In the genomic region with DNA sequence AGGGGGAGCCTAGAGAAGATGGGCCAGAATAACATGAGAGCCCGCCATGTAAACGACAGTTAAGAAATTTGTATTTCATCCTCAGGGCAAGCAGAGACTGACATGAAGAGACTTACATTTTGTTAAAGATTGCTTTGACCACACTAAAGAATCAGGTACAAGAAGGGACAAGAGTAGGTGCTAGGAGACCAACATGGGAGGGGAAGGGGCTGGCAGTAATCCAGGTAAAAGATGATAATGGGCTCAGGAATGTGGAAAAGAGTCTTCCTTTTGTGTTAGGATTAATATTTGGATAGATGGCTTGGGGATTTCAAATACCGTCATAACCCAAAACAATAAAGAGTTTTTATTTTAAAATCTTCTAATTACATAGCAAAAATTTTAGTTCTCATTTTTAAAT, we compare ENCODE assay signal across 24 cellular contexts.
DNase-seq lines count a peak whose midpoint lies in the region; ATAC-seq and TF ChIP-seq lines count a peak whose summit lies in the region.
"Had no signal": no experiment of that assay in that cellular context is flagged by ENCODE, and none has a peak within 500 bp of the region (broad histone marks: within the 10 kb centered on the region; RNA-seq: fewer than 3 reads in every experiment).

No MANE protein-coding gene starts in this region.

- TF ChIP-seq CTCF in MCF 10A (IDR thresholded peaks at IDR 0.05; ENCODE audit: unreplicated experiment) (no peak), breast epithelium (IDR thresholded peaks at IDR 0.05) (no peak), epithelial cell of esophagus (IDR thresholded peaks at IDR 0.05; ENCODE audit: insufficient read depth, low read depth, low read length, missing control alignments) (no peak), neural crest cell (conservative IDR thresholded peaks at IDR 0.05) (no peak)

- H3K36me3 ChIP-seq in breast epithelium (no peaks in the 10 kb centered on the region), MG63 (no peaks in the 10 kb centered on the region)

- BruUV-seq in MCF 10A (replicated peaks; lab: Mats Ljungman, UMichigan), result no TSS peak

- CTCF ChIA-PET in MCF 10A (lab: Yijun Ruan, JAX), result interaction anchor here (0.5 kb wide), 1 partner anchor 19 kb away, joined by 3 read pairs; no protein-coding TSS in a partner anchor

- no peak for TF ChIP-seq POLR2A in breast epithelium (IDR thresholded peaks at IDR 0.05)

- DNase-seq in MCF 10A (ENCODE audit: unreplicated experiment), result no peak
- DNase-seq in breast epithelium (ENCODE audit: low spot score in 2 of 2), result no peak
- peak; percentile 50 for DNase-seq in epithelial cell of esophagus (ENCODE audit: low read depth)
- DNase-seq in neural crest cell (ENCODE audit: low read depth, low spot score), result no peak
- DNase-seq in MG63, result no peak
- no peak for DNase-seq in NCI-H2171 (lab: John Stamatoyannopoulos, UW)
- DNase-seq in NCI-H2171 treated with DMSO at 0.1 percent for 48 hours (lab: John Stamatoyannopoulos, UW), result no peak
- no peak for DNase-seq in sciatic nerve (ENCODE audit: low spot score)
- DNase-seq: ACHN; Caco-2; CD4-positive, alpha-beta T cell; GDM1; GOT3; KG1; MV-4-11; NCI-H1105 treated with DMSO at 0.1 percent for 48 hours; NCI-H1694; NCI-H2081; NCI-H446; NCI-H526; OCI-M1; SHP77 had no signal

- no peak overlapping the region for H3K27ac ChIP-seq in breast epithelium
- H3K27ac ChIP-seq: 22Rv1, BLaER1 had no signal

- H3K27me3 ChIP-seq in breast epithelium (no peaks in the 10 kb centered on the region), MG63 (no peaks in the 10 kb centered on the region)
- H3K27me3 ChIP-seq: BLaER1 had no signal

- H3K4me1 ChIP-seq in breast epithelium, result no peaks in the 10 kb centered on the region
- H3K4me1 ChIP-seq: BLaER1, Caco-2 had no signal

- H3K4me1 Mint-ChIP-seq in MCF 10A (ENCODE audit: insufficient read depth, unreplicated experiment) (peaks cover 7% of the 10 kb centered on the region), neural crest cell (peaks cover 35% of the 10 kb centered on the region)

- H3K9me3 ChIP-seq in breast epithelium, result no peaks in the 10 kb centered on the region
- H3K9me3 ChIP-seq in MG63, result no peaks in the 10 kb centered on the region
- H3K9me3 ChIP-seq: BLaER1, Caco-2 had no signal

- POLR2A ChIA-PET in MCF 10A (lab: Yijun Ruan, JAX), result no interaction called here

- H3K27me3 Mint-ChIP-seq in MCF 10A (ENCODE audit: insufficient read depth, unreplicated experiment), result no peaks in the 10 kb centered on the region
- no peaks in the 10 kb centered on the region for H3K27me3 Mint-ChIP-seq in neural crest cell (ENCODE audit: low read depth)
- H3K27me3 Mint-ChIP-seq: CD4-positive, alpha-beta T cell had no signal

- intact Hi-C loops in MCF 10A (cut with micrococcal nuclease), result no loop called here
- intact Hi-C loops in breast epithelium (cut with DNase I; ENCODE audit: low total_unique reads), result no loop called here
- intact Hi-C loops in sciatic nerve (cut with DNase I), result no loop called here

- H3K36me3 Mint-ChIP-seq in MCF 10A (ENCODE audit: insufficient read depth, unreplicated experiment) (peaks cover 35% of the 10 kb centered on the region), neural crest cell (ENCODE audit: low read depth) (peaks cover 62% of the 10 kb centered on the region)

- no peak for ATAC-seq in sciatic nerve

- H3K4me3 ChIP-seq in breast epithelium (no peak overlapping the region), epithelial cell of esophagus (ENCODE audit: low read length) (no peak overlapping the region), MG63 (no peak overlapping the region)
- H3K4me3 ChIP-seq: BLaER1 had no signal

- H3K4me3 Mint-ChIP-seq in MCF 10A (ENCODE audit: unreplicated experiment) (no peak overlapping the region), neural crest cell (peak overlapping the region; percentile 13)
- H3K4me3 Mint-ChIP-seq: CD4-positive, alpha-beta T cell had no signal

- H3K27ac Mint-ChIP-seq in MCF 10A (ENCODE audit: low read depth, unreplicated experiment) (peak overlapping the region; percentile 52), neural crest cell (ENCODE audit: unreplicated experiment) (no peak overlapping the region)
- H3K27ac Mint-ChIP-seq: CD4-positive, alpha-beta T cell had no signal

- H3K9me3 Mint-ChIP-seq in MCF 10A (ENCODE audit: unreplicated experiment) (no peaks in the 10 kb centered on the region), neural crest cell (peaks cover 3% of the 10 kb centered on the region)
